Comparison of ENCODE assay signal across 8 cellular contexts in genomic region chrX:100731441-100732281, GRCh38. TPM values are rescaled to one million over a fixed set of nuclear protein-coding genes. Genes with fewer than 3 reads are reported as not detected.
DNase-seq lines count a peak whose midpoint lies in the region; ATAC-seq and TF ChIP-seq lines count a peak whose summit lies in the region.

Gene SYTL4, minus strand, starts transcription at chrX:100732121. Its CDS starts 30,084 bp downstream, at chrX:100702037.

- H3K9me3 Mint-ChIP-seq in natural killer cell treated with Interleukin-12 subunit alpha and Interleukin-12 subunit beta and Interleukin-15 and Interleukin-18, amount 100 ng/mL, for 72 hours: no peaks in the 10 kb centered on the region

- peak within 1 kb of the TSS; percentile 26 to 48 for H3K27ac ChIP-seq in mucosa of rectum (ENCODE audit: low read depth in 2 of 2, low read length in 2 of 2)

- H3K27me3 ChIP-seq in mucosa of rectum (ENCODE audit: control insufficient read depth in 2 of 2, insufficient read depth in 2 of 2, low read length in 2 of 2): peaks cover 2 to 7% of the 10 kb centered on the region in 2 donors

- peak within 1 kb of the TSS; percentile 52 for H3K4me3 ChIP-seq in epithelial cell of esophagus (ENCODE audit: low read length)
- peak within 1 kb of the TSS; percentile 79 to 81 for H3K4me3 ChIP-seq in mucosa of rectum (ENCODE audit: low read length in 2 of 2)

- no peaks in the 10 kb centered on the region for H3K9me3 ChIP-seq in mucosa of rectum (ENCODE audit: control insufficient read depth in 2 of 2, low read length in 2 of 2)

- no peak for TF ChIP-seq CTCF in epithelial cell of esophagus (IDR thresholded peaks at IDR 0.05; ENCODE audit: insufficient read depth, low read depth, low read length, missing control alignments)

- no peaks in the 10 kb centered on the region for H3K36me3 Mint-ChIP-seq in natural killer cell treated with Interleukin-12 subunit alpha and Interleukin-12 subunit beta and Interleukin-15 and Interleukin-18, amount 100 ng/mL, for 72 hours

- no peaks in the 10 kb centered on the region for H3K36me3 ChIP-seq in mucosa of rectum (ENCODE audit: control insufficient read depth in 2 of 2, insufficient read depth in 2 of 2, low read length in 2 of 2)

- ATAC-seq in HG03175 (IDR thresholded peaks at IDR 0.05; ENCODE audit: unreplicated experiment): no peak
- ATAC-seq in HG03442 (IDR thresholded peaks at IDR 0.05; ENCODE audit: unreplicated experiment): no peak
- ATAC-seq in natural killer cell treated with Interleukin-12 subunit alpha and Interleukin-12 subunit beta and Interleukin-15 and Interleukin-18, amount 100 ng/mL, for 72 hours: no peak

- H3K27ac Mint-ChIP-seq in natural killer cell treated with Interleukin-12 subunit alpha and Interleukin-12 subunit beta and Interleukin-15 and Interleukin-18, amount 100 ng/mL, for 72 hours: no peak within 1 kb of the TSS

- peaks cover 0 to 2% of the 10 kb centered on the region in 2 donors for H3K4me1 ChIP-seq in mucosa of rectum (ENCODE audit: control insufficient read depth in 2 of 2, insufficient read depth in 2 of 2, low read length in 2 of 2)

- DNase-seq in Caki2 (ENCODE audit: low read depth): peak; percentile 2
- DNase-seq in NCI-H1930 (lab: John Stamatoyannopoulos, UW): peak; percentile 34 to 48
- peak; percentile 5 for DNase-seq in epithelial cell of esophagus (ENCODE audit: low read depth)
- DNase-seq in activated CD4-positive, alpha-beta T cell treated with anti-CD3 and anti-CD28 coated beads for 1 hour: no peak
- DNase-seq in natural killer cell treated with Interleukin-12 subunit alpha and Interleukin-12 subunit beta and Interleukin-15 and Interleukin-18, amount 100 ng/mL, for 72 hours (ENCODE audit: low spot score): no peak

- H3K4me3 Mint-ChIP-seq in natural killer cell treated with Interleukin-12 subunit alpha and Interleukin-12 subunit beta and Interleukin-15 and Interleukin-18, amount 100 ng/mL, for 72 hours: no peak within 1 kb of the TSS

- in situ Hi-C loops in Caki2 (cut with HindIII; ENCODE audit: low pct_unique_long_range_greater_than_20kb, low sequenced_read_pairs): no loop called here

- peak within 1 kb of the TSS; percentile 65 to 85 for H3K9ac ChIP-seq in mucosa of rectum (ENCODE audit: low read depth in 1 of 2, low read length in 2 of 2)

- H3K27me3 Mint-ChIP-seq in natural killer cell treated with Interleukin-12 subunit alpha and Interleukin-12 subunit beta and Interleukin-15 and Interleukin-18, amount 100 ng/mL, for 72 hours: peaks cover 40 to 41% of the 10 kb centered on the region in 2 donors

- no peaks in the 10 kb centered on the region for H3K4me1 Mint-ChIP-seq in natural killer cell treated with Interleukin-12 subunit alpha and Interleukin-12 subunit beta and Interleukin-15 and Interleukin-18, amount 100 ng/mL, for 72 hours (ENCODE audit: low read depth in 2 of 2)

RNA-seq across cellular contexts. Expression of gene SYTL4, which starts in this region (rescaled TPM):
- total RNA-seq in Caki2 (2014; rRNA removed; shearing (Covaris generic); ENCODE audit: low replicate concordance): 0.23 and 1.2 TPM in 2 replicates
- total RNA-seq in natural killer cell treated with Interleukin-12 subunit alpha and Interleukin-12 subunit beta and Interleukin-15 and Interleukin-18, amount 100 ng/mL, for 72 hours: under 1 TPM in 1 of 2 donors, not detected in 1; 0.14 TPM

Comparison
In these comparisons a context has a peak if more than half of its experiments do, and no peak if none do; other contexts are left out.
1. DNase-seq: peak in Caki2 (single experiment), NCI-H1930 (2 of 2) and epithelial cell of esophagus (single experiment); none in activated CD4-positive, alpha-beta T cell treated with anti-CD3 and anti-CD28 coated beads for 1 hour (single experiment) and natural killer cell treated with Interleukin-12 subunit alpha and Interleukin-12 subunit beta and Interleukin-15 and Interleukin-18, amount 100 ng/mL, for 72 hours (single experiment).